Comparison of ENCODE assay signal across 7 cellular contexts in genomic region chr5:152388610-152389009, GRCh38. TPM values are rescaled to one million over a fixed set of nuclear protein-coding genes. Genes with fewer than 3 reads are reported as not detected.
"Had no signal": no experiment of that assay in that cellular context is flagged by ENCODE, and none has a peak within 500 bp of the region (broad histone marks: within the 10 kb centered on the region; RNA-seq: fewer than 3 reads in every experiment).

No MANE protein-coding gene starts in this region.

- ATAC-seq: HepG2, K562 had no signal

- DNase-seq: KBM-7 had no signal

- H3K4me1 Mint-ChIP-seq: IgD-negative memory B cell had no signal

- H3K4me3 ChIP-seq: K562 had no signal

- H3K27ac Mint-ChIP-seq: IgD-negative memory B cell had no signal

- H3K27me3 Mint-ChIP-seq: IgD-negative memory B cell had no signal

- H3K4me3 Mint-ChIP-seq: IgD-negative memory B cell had no signal

- H3K27ac ChIP-seq: HL-60 had no signal

RNA-seq across cellular contexts. Expression of gene NMUR2, which starts 16.5 kb away (rescaled TPM):
- total RNA-seq: HepG2, HT1080, IMR-90, K562 had no signal
- polyA plus RNA-seq: HepG2, IgD-negative memory B cell, IMR-90, K562 had no signal
